ENCODE assay signal across 1 cellular context in genomic region chr2:235330775-235331438, GRCh38.
TF ChIP-seq lines count a peak whose summit lies in the region.

No MANE protein-coding gene starts in this region.

TF ChIP-seq in HEK293, 187 proteins besides CTCF, POLR2A, EP300 and RAD21 (continued from another document and continues in another):
- TF ChIP-seq ZSCAN4 (tag by site-specific recombination; IDR thresholded peaks at IDR 0.05) (no peak), ZFP37 (tag by site-specific recombination; IDR thresholded peaks at IDR 0.05) (0 out of 2 replicates have a peak, but pooled peaks have one; percentile 25), ZBTB17 (tag by site-specific recombination; IDR thresholded peaks at IDR 0.05) (peak; percentile 14; the same call in 1 of the 2 replicates), SP7 (tag by site-specific recombination; IDR thresholded peaks at IDR 0.05) (peak; percentile 96), ZNF501 (tag by site-specific recombination; IDR thresholded peaks at IDR 0.05) (no peak), ZFHX2 (tag by site-specific recombination; conservative IDR thresholded peaks at IDR 0.05) (no peak), TRIM28 (IDR thresholded peaks at IDR 0.05; ENCODE audit: borderline replicate concordance, low read length) (no peak), ZNF529 (tag by site-specific recombination; IDR thresholded peaks at IDR 0.05; ENCODE audit: insufficient replicate concordance) (no peak), INSM2 (tag by site-specific recombination; IDR thresholded peaks at IDR 0.05) (peak; percentile 98), ZBTB21 (tag by site-specific recombination; IDR thresholded peaks at IDR 0.05) (peak; percentile 92), ZNF561 (tag by site-specific recombination; IDR thresholded peaks at IDR 0.05; ENCODE audit: borderline replicate concordance) (no peak), TSHZ1 (tag by site-specific recombination; IDR thresholded peaks at IDR 0.05; ENCODE audit: borderline replicate concordance) (peak; percentile 55; the same call in 1 of the 2 replicates), ZNF488 (tag by site-specific recombination; IDR thresholded peaks at IDR 0.05) (no peak), ZNF184 (tag by site-specific recombination; IDR thresholded peaks at IDR 0.05) (0 out of 2 replicates have a peak, but pooled peaks have one; percentile 47), ZFP3 (tag by site-specific recombination; IDR thresholded peaks at IDR 0.05; ENCODE audit: low read depth) (no peak), BCL11A (tag by site-specific recombination; IDR thresholded peaks at IDR 0.05; ENCODE audit: low read depth) (peak; percentile 41; the same call in 1 of the 2 replicates), ZIC2 (tag by site-specific recombination; IDR thresholded peaks at IDR 0.05) (peak; percentile 38; the same call in 1 of the 2 replicates), PRDM4 (tag by site-specific recombination; IDR thresholded peaks at IDR 0.05) (no peak), ZNF280D (tag by site-specific recombination; IDR thresholded peaks at IDR 0.05) (no peak), ZNF24 (tag by site-specific recombination; IDR thresholded peaks at IDR 0.05) (peak; percentile 77), ZNF169 (tag by site-specific recombination; IDR thresholded peaks at IDR 0.05) (no peak), ZNF600 (tag by site-specific recombination; IDR thresholded peaks at IDR 0.05) (peak; percentile 93), ZNF629 (tag by site-specific recombination; IDR thresholded peaks at IDR 0.05) (peak; percentile 96), ZNF398 (tag by site-specific recombination; IDR thresholded peaks at IDR 0.05) (peak; percentile 53; the same call in 1 of the 2 replicates), ZBTB6 (tag by site-specific recombination; IDR thresholded peaks at IDR 0.05) (no peak), ZNF660 (tag by site-specific recombination; IDR thresholded peaks at IDR 0.05) (0 out of 2 replicates have a peak, but pooled peaks have one; percentile 82), ZEB2 (tag by site-specific recombination; IDR thresholded peaks at IDR 0.05) (peak; percentile 87), ZNF692 (tag by site-specific recombination; IDR thresholded peaks at IDR 0.05) (peak; percentile 81), ZNF639 (tag by site-specific recombination; IDR thresholded peaks at IDR 0.05) (peak; percentile 69), ZNF366 (tag by site-specific recombination; conservative IDR thresholded peaks at IDR 0.05) (peak; percentile 70)
